ENCODE assay signal across 7 cellular contexts in the genomic region with DNA sequence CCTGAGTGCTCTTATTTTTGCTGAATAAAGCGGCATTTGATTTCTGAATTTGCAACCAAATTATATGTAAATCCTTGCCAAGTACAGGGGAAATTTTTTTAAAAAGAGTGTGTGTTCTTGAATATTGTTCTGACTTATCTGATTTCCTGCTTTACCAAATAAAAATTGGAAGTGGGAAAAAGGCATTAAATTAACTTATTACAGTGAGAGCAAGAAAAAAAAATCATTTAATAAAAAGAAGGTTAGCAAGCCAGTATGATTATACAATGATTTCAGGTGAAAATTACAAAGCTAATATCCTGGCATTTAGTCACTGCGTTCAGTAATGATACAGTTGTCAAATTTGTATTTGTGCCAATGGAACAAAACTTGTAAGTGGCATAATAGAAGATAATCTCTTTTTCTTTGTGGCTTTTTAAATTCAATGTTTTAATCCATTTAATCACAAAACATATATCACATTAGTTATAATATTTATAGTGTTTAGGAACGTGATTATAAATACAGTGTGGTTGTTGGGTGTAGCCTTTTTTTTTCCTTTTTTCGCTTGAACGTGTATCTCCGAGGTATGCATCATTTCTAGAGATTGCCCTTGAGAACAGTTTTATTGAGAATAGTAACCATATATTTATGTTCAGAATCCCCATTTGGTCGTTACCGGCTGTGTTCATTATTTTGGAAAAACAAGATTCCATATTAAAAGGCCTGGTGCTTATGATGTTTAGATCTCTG.
A peak's percentile ranks its signal among the peaks of the same experiment; 100 is the strongest.
DNase-seq lines count a peak whose midpoint lies in the region; FAIRE-seq and TF ChIP-seq lines count a peak whose summit lies in the region.

No MANE protein-coding gene starts in this region.

- DNase-seq in PC-9 (no peak), epithelial cell of prostate (ENCODE audit: low read depth, low spot score) (no peak), SIG-M5 (lab: John Stamatoyannopoulos, UW) (no peak), activated gamma-delta T cell treated with Interleukin-2 at 50 U/mL for 16 hours (no peak), NAMALWA (ENCODE audit: low spot score) (no peak)

- no peaks in the 10 kb centered on the region for H3K36me3 ChIP-seq in PC-9 (ENCODE audit: low read depth)
- peaks cover 0 to 10% (median 0%) of the 10 kb centered on the region in 3 donors for H3K36me3 ChIP-seq in skeletal muscle tissue (ENCODE audit: control insufficient read depth in 3 of 3, insufficient read depth in 3 of 3, low read length in 3 of 3)

- peak; percentile 88 for FAIRE-seq in G401.6 (lab: Jason Lieb, UNC)

- 0 out of 2 replicates have a peak overlapping the region, but pooled peaks have one; percentile 37 for H2AFZ ChIP-seq in PC-9

- H3K4me3 ChIP-seq in PC-9 (peak overlapping the region; percentile 70), skeletal muscle tissue (ENCODE audit: low read length in 3 of 3) (peak overlapping the region; percentile 76 to 91 (median 86))

- H3K79me2 ChIP-seq in PC-9 (ENCODE audit: low read depth), result peaks cover 61% of the 10 kb centered on the region

- no peaks in the 10 kb centered on the region for H3K9me2 ChIP-seq in PC-9 (ENCODE audit: insufficient read depth)

- no peak for TF ChIP-seq CTCF in PC-9 (conservative IDR thresholded peaks at IDR 0.05)

- peak overlapping the region; percentile 95 for H3K4me2 ChIP-seq in PC-9

- H3K27ac ChIP-seq in PC-9 (peak overlapping the region; percentile 94), epithelial cell of prostate (peak overlapping the region; percentile 99), skeletal muscle tissue (ENCODE audit: low read depth, low read length) (peak overlapping the region; percentile 98)

- intact Hi-C loops in PC-9 (cut with micrococcal nuclease; ENCODE audit: unreplicated experiment), result loop anchor here (2.0 kb wide), 1 partner anchor 16 kb away; no protein-coding TSS in a partner anchor

- POLR2A ChIA-PET in PC-9 (lab: Charles Lee; ENCODE audit: unreplicated experiment), result interaction anchor here (0.6 kb wide), 2 partner anchors 40 to 94 kb away, joined by 3 to 6 read pairs; no protein-coding TSS in a partner anchor

- CTCF ChIA-PET in PC-9 (lab: Charles Lee), result no interaction called here

- peak overlapping the region; percentile 95 to 99 (median 97) for H3K9ac ChIP-seq in skeletal muscle tissue (ENCODE audit: low read depth in 1 of 3, low read length in 3 of 3)

- no TSS peak for BruUV-seq in PC-9 (replicated peaks; lab: Mats Ljungman, UMichigan)

- H3F3A ChIP-seq in PC-9 (ENCODE audit: insufficient read depth, low read depth), result peaks cover 37% of the 10 kb centered on the region

- no peaks in the 10 kb centered on the region for H3K27me3 ChIP-seq in PC-9 (ENCODE audit: insufficient read depth, low read depth)
- no peaks in the 10 kb centered on the region for H3K27me3 ChIP-seq in skeletal muscle tissue (ENCODE audit: control insufficient read depth in 3 of 3, insufficient read depth in 3 of 3, low read length in 3 of 3)

- no peaks in the 10 kb centered on the region for H4K20me1 ChIP-seq in PC-9 (ENCODE audit: insufficient read depth)

- peaks cover 19% of the 10 kb centered on the region for H3K4me1 ChIP-seq in PC-9 (replicated peaks; ENCODE audit: insufficient read depth)
- H3K4me1 ChIP-seq in skeletal muscle tissue (ENCODE audit: control insufficient read depth in 3 of 3, insufficient read depth in 3 of 3, low read length in 3 of 3), result peaks cover 44 to 60% (median 59%) of the 10 kb centered on the region in 3 donors

- H3K9me3 ChIP-seq in PC-9 (ENCODE audit: insufficient read depth, low read depth) (no peaks in the 10 kb centered on the region), skeletal muscle tissue (ENCODE audit: control insufficient read depth in 3 of 3, low read length in 3 of 3) (no peaks in the 10 kb centered on the region)
